In the genomic region with DNA sequence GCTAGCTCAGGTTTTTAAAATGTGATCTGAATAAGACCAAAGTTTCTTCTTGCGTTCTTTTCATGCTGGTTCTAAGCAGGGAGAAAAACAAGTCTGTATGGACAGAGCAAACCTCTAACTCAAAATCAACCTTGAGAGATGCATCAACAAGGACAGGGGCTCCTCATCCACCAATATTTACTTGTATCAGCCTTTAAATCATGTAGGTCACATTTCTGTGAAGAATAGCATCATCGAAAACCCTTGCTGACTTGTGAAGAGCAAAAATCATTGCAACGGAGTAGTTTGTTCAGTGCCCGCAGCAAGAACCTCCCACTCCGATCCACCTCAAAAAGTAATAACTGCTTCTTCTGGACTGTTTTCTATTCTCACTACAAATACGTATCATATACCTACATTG, we compare ENCODE assay signal across 10 cellular contexts. TPM values are rescaled to one million over a fixed set of nuclear protein-coding genes. Genes with fewer than 3 reads are reported as not detected.
DNase-seq lines count a peak whose midpoint lies in the region; ATAC-seq, FAIRE-seq and TF ChIP-seq lines count a peak whose summit lies in the region.
"Had no signal": no experiment of that assay in that cellular context is flagged by ENCODE, and none has a peak within 500 bp of the region (broad histone marks: within the 10 kb centered on the region; RNA-seq: fewer than 3 reads in every experiment).

No MANE protein-coding gene starts in this region.

- H3K4me3 ChIP-seq in heart right ventricle (peak overlapping the region; percentile 46 to 77 (median 66)), cardiac fibroblast (replicated peaks in 1 of 2; ENCODE audit: low read depth in 2 of 2, low read length in 2 of 2) (peak overlapping the region; percentile 63 to 67), mucosa of rectum (ENCODE audit: low read length in 2 of 2) (peak overlapping the region; percentile 86 to 94)

- H3K9me3 ChIP-seq in heart right ventricle (peaks cover 0 to 6% (median 0%) of the 10 kb centered on the region in 11 donors), mucosa of rectum (ENCODE audit: control insufficient read depth in 2 of 2, low read length in 2 of 2) (no peaks in the 10 kb centered on the region)

- H3K36me3 ChIP-seq in heart right ventricle (peaks cover 0 to under 1% (median 0%) of the 10 kb centered on the region in 9 donors), mucosa of rectum (ENCODE audit: control insufficient read depth in 2 of 2, insufficient read depth in 2 of 2, low read length in 2 of 2) (no peaks in the 10 kb centered on the region)

- H3K27me3 ChIP-seq in heart right ventricle (no peaks in the 10 kb centered on the region), mucosa of rectum (ENCODE audit: control insufficient read depth in 2 of 2, insufficient read depth in 2 of 2, low read length in 2 of 2) (no peaks in the 10 kb centered on the region)

- no peak for TF ChIP-seq CTCF in heart right ventricle (IDR thresholded peaks at IDR 0.05)
- TF ChIP-seq CTCF in cardiac fibroblast (IDR thresholded peaks at IDR 0.05; ENCODE audit: low read depth, low read length): no peak

- no peak for DNase-seq in heart right ventricle
- DNase-seq in Right ventricle myocardium superior: no peak
- DNase-seq in cardiac fibroblast (ENCODE audit: low read depth in 2 of 2): peak; percentile 35 to 45
- no peak for DNase-seq in urothelium cell line (ENCODE audit: low spot score)
- no peak for DNase-seq in SKM-1 treated with dmso at 0.1 percent for 144 hours (lab: John Stamatoyannopoulos, UW; ENCODE audit: unreplicated experiment)
- no peak for DNase-seq in NCI-H128 (lab: John Stamatoyannopoulos, UW; ENCODE audit: unreplicated experiment)
- DNase-seq: GDM1, NCI-H187 treated with DMSO at 0.1 percent for 48 hours had no signal

- WGBS in heart right ventricle, 2 donors: 42 to 48% methylated on average over 6 of the region's 6 CpGs

- peaks cover 0 to 52% (median 28%) of the 10 kb centered on the region in 9 donors for H3K4me1 ChIP-seq in heart right ventricle
- peaks cover 0 to 6% of the 10 kb centered on the region in 2 donors for H3K4me1 ChIP-seq in mucosa of rectum (ENCODE audit: control insufficient read depth in 2 of 2, insufficient read depth in 2 of 2, low read length in 2 of 2)

- FAIRE-seq in urothelium cell line (lab: Jason Lieb, UNC): peak; percentile 40

- H3K9ac ChIP-seq in mucosa of rectum (ENCODE audit: low read depth in 1 of 2, low read length in 2 of 2): peak overlapping the region in 1 of 2 donors; percentile 70

- intact Hi-C loops in heart right ventricle (cut with DNase I) (loop anchor here in 3 of 10 donors (5.0 to 10.0 kb wide), 2 partner anchors 76 to 78 kb away; no protein-coding TSS in a partner anchor), Right ventricle myocardium superior (cut with DNase I) (no loop called here)

- peak overlapping the region in 8 of 10 donors; percentile 87 to 95 (median 92) for H3K27ac ChIP-seq in heart right ventricle
- H3K27ac ChIP-seq in mucosa of rectum (ENCODE audit: low read depth in 2 of 2, low read length in 2 of 2): peak overlapping the region in 1 of 2 donors; percentile 85

- no peak for ATAC-seq in heart right ventricle
- no peak for ATAC-seq in Right ventricle myocardium superior (ENCODE audit: poor library complexity)
- no peak for ATAC-seq in HG03432 (IDR thresholded peaks at IDR 0.05; ENCODE audit: unreplicated experiment)

RNA-seq across cellular contexts. Expression of a gene that starts 1.2 kb away (rescaled TPM):
- total RNA-seq in heart right ventricle (10 to 100 TPM in 2 of 10 donors, 1 to 10 TPM in 8; 7.7 to 15.7 (median 8.9) TPM), Right ventricle myocardium superior (7.5 TPM)
- 1 to 10 TPM; 2.8 to 5.2 TPM for polyA plus RNA-seq in heart right ventricle

RNA-seq across cellular contexts. Expression of a gene that starts 22.8 kb away (rescaled TPM):
- 10 to 100 TPM; 11.5 to 22.2 (median 15.2) TPM for total RNA-seq in heart right ventricle
- polyA plus RNA-seq in heart right ventricle: 10 to 100 TPM in 1 of 2 donors, 1 to 10 TPM in 1; 9.2 to 18.2 TPM
- total RNA-seq in Right ventricle myocardium superior: 13.1 TPM

Comparison
In these comparisons a context has a peak if more than half of its experiments do, and no peak if none do; other contexts are left out.
1. DNase-seq: peak in cardiac fibroblast (2 of 2); none in heart right ventricle (0 of 2), Right ventricle myocardium superior (single experiment), urothelium cell line (single experiment), SKM-1 treated with dmso at 0.1 percent for 144 hours (single experiment) and NCI-H128 (single experiment).
2. Peak in every context shown above with its lines, with median percentiles within 50 percentile points of each other: H3K4me3 ChIP-seq.